8 cellular contexts compared by ENCODE assay signal in the genomic region with DNA sequence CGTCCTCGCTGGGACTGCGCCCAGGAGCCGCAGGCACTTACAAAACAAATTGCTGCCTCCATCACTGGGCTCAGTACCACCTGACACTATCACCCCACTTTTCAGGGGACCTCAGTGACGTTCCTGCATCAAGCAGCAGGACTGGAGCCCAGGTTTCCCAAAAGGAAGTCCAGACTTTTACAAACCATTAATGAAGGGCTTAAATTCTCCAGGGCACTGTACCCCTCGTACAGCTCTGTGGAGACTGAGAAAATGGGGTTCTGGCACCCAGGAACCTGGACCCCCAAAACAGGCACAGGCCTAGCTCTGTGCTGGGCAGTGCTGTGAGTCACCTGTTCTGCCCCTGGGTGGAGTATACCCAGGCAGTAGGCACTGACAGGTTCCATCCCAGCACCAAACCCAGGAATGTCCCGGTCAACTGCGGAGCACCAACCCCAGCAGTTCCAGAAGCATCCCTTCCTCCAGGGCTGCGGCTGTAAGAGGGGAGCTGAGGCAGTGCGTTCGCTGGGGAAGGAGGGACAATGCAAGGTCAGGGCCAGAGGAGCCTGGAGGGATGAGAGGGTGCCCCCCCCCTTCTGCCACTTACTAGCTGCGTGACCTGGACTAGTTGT.
DNase-seq lines count a peak whose midpoint lies in the region; ATAC-seq and TF ChIP-seq lines count a peak whose summit lies in the region.

No MANE protein-coding gene starts in this region.

- H3K9ac ChIP-seq in rectal smooth muscle tissue (ENCODE audit: low read length): no peak overlapping the region

- no peaks in the 10 kb centered on the region for H3K36me3 ChIP-seq in effector memory CD4-positive, alpha-beta T cell (ENCODE audit: control insufficient read depth, insufficient read depth, low read length)
- H3K36me3 ChIP-seq in rectal smooth muscle tissue (ENCODE audit: control insufficient read depth, insufficient read depth, low read length): no peaks in the 10 kb centered on the region

- H3K4me1 ChIP-seq in effector memory CD4-positive, alpha-beta T cell (ENCODE audit: control insufficient read depth, insufficient read depth, low read length, poor library complexity, severe bottlenecking): peaks cover 23% of the 10 kb centered on the region
- peaks cover 18% of the 10 kb centered on the region for H3K4me1 ChIP-seq in rectal smooth muscle tissue (ENCODE audit: control insufficient read depth, insufficient read depth, low read length)

- peaks cover 26% of the 10 kb centered on the region for H3K27me3 ChIP-seq in effector memory CD4-positive, alpha-beta T cell (replicated peaks; ENCODE audit: control insufficient read depth, insufficient read depth, low read length, poor library complexity, severe bottlenecking)
- H3K27me3 ChIP-seq in rectal smooth muscle tissue (ENCODE audit: control insufficient read depth, insufficient read depth, low read length): peaks cover 28% of the 10 kb centered on the region

- peak overlapping the region; percentile 62 for H3K4me3 ChIP-seq in effector memory CD4-positive, alpha-beta T cell (ENCODE audit: insufficient read depth, low read depth, low read length, poor library complexity, severe bottlenecking)
- H3K4me3 ChIP-seq in rectal smooth muscle tissue (ENCODE audit: low read length): peak overlapping the region; percentile 46

- DNase-seq in effector memory CD4-positive, alpha-beta T cell: no peak
- no peak for DNase-seq in NOMO-1 (lab: John Stamatoyannopoulos, UW; ENCODE audit: unreplicated experiment in 2 of 2)
- DNase-seq in middle frontal gyrus (ENCODE audit: extremely low spot score, low spot score): no peak
- DNase-seq in GF-D8 (lab: John Stamatoyannopoulos, UW): no peak

- 0 out of 2 replicates have a peak, but pooled peaks have one; percentile 14 for TF ChIP-seq CTCF in LNCAP (IDR thresholded peaks at IDR 0.05)

- ATAC-seq in GM18499 (IDR thresholded peaks at IDR 0.05; ENCODE audit: insufficient read depth, unreplicated experiment) (peak; percentile 2), HG02571 (IDR thresholded peaks at IDR 0.05; ENCODE audit: unreplicated experiment) (no peak)

- peak overlapping the region; percentile 11 for H3K27ac ChIP-seq in effector memory CD4-positive, alpha-beta T cell (ENCODE audit: insufficient read depth, low read length, poor library complexity, severe bottlenecking)
- H3K27ac ChIP-seq in rectal smooth muscle tissue (ENCODE audit: low read depth, low read length): no peak overlapping the region

- H3K9me3 ChIP-seq in effector memory CD4-positive, alpha-beta T cell (ENCODE audit: control insufficient read depth, low read length): no peaks in the 10 kb centered on the region
